Comparison of ENCODE assay signal across 19 cellular contexts in genomic region chr2:10367472-10368439, GRCh38.
DNase-seq lines count a peak whose midpoint lies in the region; ATAC-seq, FAIRE-seq and TF ChIP-seq lines count a peak whose summit lies in the region.
"Had no signal": no experiment of that assay in that cellular context is flagged by ENCODE, and none has a peak within 500 bp of the region (broad histone marks: within the 10 kb centered on the region; RNA-seq: fewer than 3 reads in every experiment).

No MANE protein-coding gene starts in this region.

- H3K4me1 Mint-ChIP-seq in WTC11: no peaks in the 10 kb centered on the region; the same call in 1 of the 2 replicates

- DNase-seq in WTC11 (ENCODE audit: low spot score) (no peak), HepG2 (ENCODE audit: low spot score) (no peak), pancreas (no peak), esophagus muscularis mucosa (ENCODE audit: extremely low spot score) (no peak), NCI-H526 (lab: John Stamatoyannopoulos, UW) (no peak), AG20443 (ENCODE audit: low spot score) (no peak)
- DNase-seq: CD8-positive, alpha-beta T cell; DND-41; GDM1; GOT3; NCI-H1436 treated with DMSO at 0.1 percent for 48 hours; NCI-H2081; OCI-M1; RPMI8226; SJCRH30 had no signal

- 65% methylated on average over 15 of the region's 16 CpGs for WGBS in HepG2 (ENCODE audit: low lambda C conversion rate)
- 69 to 75% methylated on average over 16 of the region's 16 CpGs for WGBS in pancreas, 2 donors
- 94% methylated on average over 16 of the region's 16 CpGs for WGBS in esophagus muscularis mucosa

- no peaks in the 10 kb centered on the region for H3K27me3 Mint-ChIP-seq in WTC11 (ENCODE audit: low read depth)

- H3K9me3 ChIP-seq in BLaER1 (no peaks in the 10 kb centered on the region), HepG2 (ENCODE audit: low read length) (no peaks in the 10 kb centered on the region), pancreas (no peaks in the 10 kb centered on the region), esophagus muscularis mucosa (no peaks in the 10 kb centered on the region)
- H3K9me3 ChIP-seq: SJCRH30 had no signal

- no peak overlapping the region for H3K4me3 ChIP-seq in BLaER1
- peak overlapping the region in 1 of 3 experiments; percentile 69; a peak in 2 of 6 replicates for H3K4me3 ChIP-seq in HepG2 (replicated peaks in 1 of 3; ENCODE audit: insufficient read depth in 1 of 3, low read depth in 2 of 3, low read length in 3 of 3)
- no peak overlapping the region for H3K4me3 ChIP-seq in pancreas
- no peak overlapping the region for H3K4me3 ChIP-seq in esophagus muscularis mucosa
- H3K4me3 ChIP-seq: SJCRH30 had no signal

- H3K9me3 Mint-ChIP-seq in WTC11: no peaks in the 10 kb centered on the region
- H3K9me3 Mint-ChIP-seq: CD8-positive, alpha-beta T cell had no signal

- H3K9ac ChIP-seq in BLaER1 (no peak overlapping the region), HepG2 (ENCODE audit: insufficient read depth, low read depth, low read length) (no peak overlapping the region)

- no peaks in the 10 kb centered on the region for H3K36me3 Mint-ChIP-seq in WTC11

- TF ChIP-seq POLR2A in HepG2 (IDR thresholded peaks at IDR 0.05; ENCODE audit: insufficient read depth in 1 of 2, low read depth in 2 of 2, low read length in 2 of 2) (no peak), esophagus muscularis mucosa (IDR thresholded peaks at IDR 0.05; ENCODE audit: low read depth) (no peak)

- TF ChIP-seq EP300 in HepG2 (IDR thresholded peaks at IDR 0.05; ENCODE audit: low read depth in 2 of 2, low read length in 2 of 2) (no peak), HepG2 (CRISPR knock-in tag; IDR thresholded peaks at IDR 0.05; ENCODE audit: borderline replicate concordance) (no peak), esophagus muscularis mucosa (IDR thresholded peaks at IDR 0.05) (no peak)

- no peaks in the 10 kb centered on the region for H3K27me3 ChIP-seq in BLaER1
- H3K27me3 ChIP-seq in HepG2 (ENCODE audit: control insufficient read depth in 1 of 2, insufficient read depth in 2 of 2, low read length in 2 of 2): no peaks in the 10 kb centered on the region
- no peaks in the 10 kb centered on the region for H3K27me3 ChIP-seq in pancreas
- H3K27me3 ChIP-seq in esophagus muscularis mucosa: no peaks in the 10 kb centered on the region
- H3K27me3 ChIP-seq: SJCRH30 had no signal

- in situ Hi-C loops in HepG2 (cut with HindIII; ENCODE audit: extremely low pct_ligation_motif_present, low pct_unique_long_range_greater_than_20kb): loop anchor here (5.0 kb wide), 1 partner anchor 35 kb away; no protein-coding TSS in a partner anchor

- intact Hi-C loops in HepG2 (cut with micrococcal nuclease; ENCODE audit: unreplicated experiment) (loop anchor here (2.0 kb wide), 3 partner anchors 33 to 97 kb away; no protein-coding TSS in a partner anchor), pancreas (cut with DNase I) (loop anchor here in 1 of 3 donors (5.0 to 10.0 kb wide), 2 partner anchors 40 to 63 kb away; partner anchors contain the start of gene HPCAL1), esophagus muscularis mucosa (cut with DNase I) (no loop called here)

- H3K4me1 ChIP-seq in BLaER1: peaks cover 47% of the 10 kb centered on the region
- peaks cover 84% of the 10 kb centered on the region for H3K4me1 ChIP-seq in HepG2 (ENCODE audit: insufficient read depth, low read length)
- peaks cover 53 to 74% (median 66%) of the 10 kb centered on the region in 3 donors for H3K4me1 ChIP-seq in pancreas
- peaks cover 0 to 5% (median 0%) of the 10 kb centered on the region in 4 donors for H3K4me1 ChIP-seq in esophagus muscularis mucosa

- BruUV-seq in HepG2 (replicated peaks; lab: Mats Ljungman, UMichigan): no TSS peak

- CTCF ChIA-PET in WTC11 (lab: Charles Lee): interaction anchor here (0.8 to 2.4 kb wide), 6 partner anchors 10 to 128 kb away, joined by 3 to 8 read pairs (median 3); no protein-coding TSS in a partner anchor
- CTCF ChIA-PET in HepG2 (lab: Yijun Ruan, JAX; ENCODE audit: low intra/inter-chr PET ratio, low total read pairs): no interaction called here

- H2AFZ ChIP-seq in HepG2 (ENCODE audit: low read length): no peak overlapping the region

- no peak overlapping the region for H3K27ac ChIP-seq in BLaER1
- peak overlapping the region; percentile 49 for H3K27ac ChIP-seq in HepG2 (ENCODE audit: extremely low read length, insufficient read depth, low read length)
- H3K27ac ChIP-seq in pancreas: peak overlapping the region; percentile 19 to 83 (median 62)
- no peak overlapping the region for H3K27ac ChIP-seq in esophagus muscularis mucosa (replicated peaks in 1 of 4)
- H3K27ac ChIP-seq: SJCRH30 had no signal

- H4K20me1 ChIP-seq in BLaER1 (peaks cover 98% of the 10 kb centered on the region), HepG2 (ENCODE audit: insufficient read depth, low read length) (peaks cover 75% of the 10 kb centered on the region)

- H3K36me3 ChIP-seq in BLaER1 (peaks cover 8% of the 10 kb centered on the region; the same call in 1 of the 2 replicates), HepG2 (replicated peaks in 1 of 2; ENCODE audit: control insufficient read depth in 1 of 2, insufficient read depth in 2 of 2, low read length in 2 of 2) (no peaks in the 10 kb centered on the region), pancreas (no peaks in the 10 kb centered on the region), esophagus muscularis mucosa (peaks cover 0 to 5% (median 0%) of the 10 kb centered on the region in 4 donors)
- H3K36me3 ChIP-seq: SJCRH30 had no signal

- peaks cover 16% of the 10 kb centered on the region for H3K79me2 ChIP-seq in HepG2 (ENCODE audit: insufficient read depth, low read length)

- FAIRE-seq in HepG2 (lab: Jason Lieb, UNC) (no peak), pancreas (lab: Jason Lieb, UNC) (no peak)
- FAIRE-seq: A204.1, D721Med had no signal

- 0 out of 2 replicates have a peak overlapping the region, but pooled peaks have one; percentile 9 for H3K4me2 ChIP-seq in BLaER1
- peak overlapping the region; percentile 88 for H3K4me2 ChIP-seq in HepG2 (ENCODE audit: low read depth, low read length)

- POLR2A ChIA-PET in WTC11 (lab: Charles Lee): no interaction called here
- POLR2A ChIA-PET in HepG2 (lab: Yijun Ruan, JAX): interaction anchor here (0.8 to 2.7 kb wide), 14 partner anchors 12 to 98 kb away, joined by 3 to 39 read pairs (median 4); partner anchors contain the start of genes HPCAL1 and ODC1

- H3K4me3 Mint-ChIP-seq in WTC11: no peak overlapping the region
- H3K4me3 Mint-ChIP-seq: CD8-positive, alpha-beta T cell had no signal

- TF ChIP-seq CTCF in WTC11 (IDR thresholded peaks at IDR 0.05): no peak
- TF ChIP-seq CTCF in HepG2 (CRISPR knock-in tag; IDR thresholded peaks at IDR 0.05): no peak
- no peak for TF ChIP-seq CTCF in pancreas (IDR thresholded peaks at IDR 0.05)
- no peak for TF ChIP-seq CTCF in esophagus muscularis mucosa (IDR thresholded peaks at IDR 0.05)

- TF ChIP-seq RAD21 in HepG2 (CRISPR knock-in tag; IDR thresholded peaks at IDR 0.05): no peak

- H3K27ac Mint-ChIP-seq in WTC11: peak overlapping the region; percentile 61
- H3K27ac Mint-ChIP-seq: CD8-positive, alpha-beta T cell had no signal

- ATAC-seq in WTC11: no peak
- 0 out of 3 replicates have a peak, but pooled peaks have one; percentile 0 for ATAC-seq in HepG2
- no peak for ATAC-seq in pancreas
- ATAC-seq in GM21423 (IDR thresholded peaks at IDR 0.05; ENCODE audit: unreplicated experiment): no peak
- ATAC-seq: CD8-positive, alpha-beta T cell had no signal

TF ChIP-seq in WTC11, 78 proteins besides CTCF, POLR2A, EP300 and RAD21 (continues in another document):
- TF ChIP-seq GABPB1 (CRISPR knock-in tag; IDR thresholded peaks at IDR 0.05) (no peak), ZNF317 (CRISPR knock-in tag; IDR thresholded peaks at IDR 0.05; ENCODE audit: borderline replicate concordance, low read depth) (no peak), ZNF121 (CRISPR knock-in tag; IDR thresholded peaks at IDR 0.05) (no peak), ZNF396 (CRISPR knock-in tag; IDR thresholded peaks at IDR 0.05; ENCODE audit: borderline replicate concordance) (no peak)
- TF ChIP-seq, protein P1, sequence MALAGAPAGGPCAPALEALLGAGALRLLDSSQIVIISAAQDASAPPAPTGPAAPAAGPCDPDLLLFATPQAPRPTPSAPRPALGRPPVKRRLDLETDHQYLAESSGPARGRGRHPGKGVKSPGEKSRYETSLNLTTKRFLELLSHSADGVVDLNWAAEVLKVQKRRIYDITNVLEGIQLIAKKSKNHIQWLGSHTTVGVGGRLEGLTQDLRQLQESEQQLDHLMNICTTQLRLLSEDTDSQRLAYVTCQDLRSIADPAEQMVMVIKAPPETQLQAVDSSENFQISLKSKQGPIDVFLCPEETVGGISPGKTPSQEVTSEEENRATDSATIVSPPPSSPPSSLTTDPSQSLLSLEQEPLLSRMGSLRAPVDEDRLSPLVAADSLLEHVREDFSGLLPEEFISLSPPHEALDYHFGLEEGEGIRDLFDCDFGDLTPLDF (CRISPR knock-in tag; IDR thresholded peaks at IDR 0.05): no peak

TF ChIP-seq in HepG2, 621 proteins besides CTCF, POLR2A, EP300 and RAD21 (continues in another document):
- TF ChIP-seq KLF11 (CRISPR knock-in tag; IDR thresholded peaks at IDR 0.05) (no peak), ATF1 (CRISPR knock-in tag; IDR thresholded peaks at IDR 0.05) (no peak)

Comparison
In these comparisons a context has a peak if more than half of its experiments do, and no peak if none do; other contexts are left out.
1. H3K27ac ChIP-seq: peak in HepG2 (single experiment) and pancreas (4 of 4); none in BLaER1 (single experiment) and esophagus muscularis mucosa (0 of 4).